8 cellular contexts compared by ENCODE assay signal in the genomic region with DNA sequence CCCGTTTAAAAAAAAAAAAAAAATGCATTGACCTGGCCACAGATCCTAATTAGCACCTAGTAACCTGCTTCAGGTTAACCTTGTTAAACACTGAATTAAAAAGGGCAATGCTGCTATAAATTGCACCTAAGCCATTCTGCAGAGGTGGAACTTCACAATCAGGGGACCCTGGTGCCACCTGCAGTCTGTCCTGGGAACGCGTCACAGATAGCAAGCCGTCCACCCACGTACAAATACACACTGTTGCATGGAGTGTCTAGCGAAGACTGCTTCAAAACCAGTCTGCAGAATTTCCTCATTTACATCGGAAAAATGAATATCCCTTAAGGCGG.
A peak's percentile ranks its signal among the peaks of the same experiment; 100 is the strongest.
DNase-seq lines count a peak whose midpoint lies in the region; TF ChIP-seq lines count a peak whose summit lies in the region.

No MANE protein-coding gene starts in this region.

- H3K4me3 ChIP-seq in HEK293 (ENCODE audit: low read depth, low read length), result peak overlapping the region; percentile 53
- peak overlapping the region; percentile 58 for H3K4me3 ChIP-seq in MG63
- peak overlapping the region; percentile 60 to 75 for H3K4me3 ChIP-seq in foreskin fibroblast (ENCODE audit: low read depth in 1 of 2, low read length in 2 of 2)
- peak overlapping the region; percentile 70 for H3K4me3 ChIP-seq in osteoblast (ENCODE audit: insufficient read depth, low read length)

- H3K27me3 ChIP-seq in MG63 (no peaks in the 10 kb centered on the region), osteoblast (ENCODE audit: insufficient read depth, low read length) (no peaks in the 10 kb centered on the region)

- H3K27me3 Mint-ChIP-seq in activated naive CD4-positive, alpha-beta T cell treated with anti-CD3 and anti-CD28 coated beads for 36 hours (ENCODE audit: low read depth), result peaks cover 39% of the 10 kb centered on the region
- H3K27me3 Mint-ChIP-seq in activated CD4-positive, alpha-beta T cell treated with anti-CD3 and anti-CD28 coated beads, Interleukin-2, amount 10 ng/mL, durations not matched to agents 24 days and 14 days, result peaks cover 55% of the 10 kb centered on the region

- TF ChIP-seq CTCF in HEK293 (tag by site-specific recombination; IDR thresholded peaks at IDR 0.05), result no peak
- peak; percentile 13 for TF ChIP-seq CTCF in foreskin fibroblast (IDR thresholded peaks at IDR 0.05; ENCODE audit: low read depth, low read length)
- TF ChIP-seq CTCF in osteoblast (IDR thresholded peaks at IDR 0.05; ENCODE audit: extremely low read depth, low read depth, low read length), result no peak

- no peaks in the 10 kb centered on the region for H4K20me1 ChIP-seq in osteoblast (ENCODE audit: insufficient read depth, low read length)

- H3K9me3 Mint-ChIP-seq in activated naive CD4-positive, alpha-beta T cell treated with anti-CD3 and anti-CD28 coated beads for 36 hours, result peaks cover 6% of the 10 kb centered on the region
- H3K9me3 Mint-ChIP-seq in activated CD4-positive, alpha-beta T cell treated with anti-CD3 and anti-CD28 coated beads, Interleukin-2, amount 10 ng/mL, durations not matched to agents 24 days and 14 days, result peaks cover 2% of the 10 kb centered on the region

- H3K4me1 ChIP-seq in HEK293 (ENCODE audit: control insufficient read depth, insufficient read depth, low read length) (no peaks in the 10 kb centered on the region; the same call in 1 of the 2 replicates), osteoblast (ENCODE audit: insufficient read depth, low read length) (peaks cover 20% of the 10 kb centered on the region)

- POLR2A ChIA-PET in HEK293 (lab: Yijun Ruan, JAX), result no interaction called here

- H3K36me3 ChIP-seq in HEK293 (ENCODE audit: control insufficient read depth in 2 of 2, insufficient read depth in 1 of 2, low read length in 2 of 2), result no peaks in the 10 kb centered on the region
- no peaks in the 10 kb centered on the region for H3K36me3 ChIP-seq in MG63
- H3K36me3 ChIP-seq in osteoblast (ENCODE audit: insufficient read depth, low read length), result no peaks in the 10 kb centered on the region

- peak; percentile 54 for DNase-seq in activated naive CD4-positive, alpha-beta T cell treated with anti-CD3 and anti-CD28 coated beads for 36 hours
- no peak for DNase-seq in activated naive CD4-positive, alpha-beta T cell (lab: John Stamatoyannopoulos, UW)
- DNase-seq in MG63 (no peak), foreskin fibroblast (no peak), osteoblast (ENCODE audit: insufficient read length, low spot score, missing footprints) (peak; percentile 81), germinal center (ENCODE audit: low spot score) (no peak)
- no peak for DNase-seq in activated CD4-positive, alpha-beta T cell treated with anti-CD3 and anti-CD28 coated beads, Interleukin-2, amount 10 ng/mL, durations not matched to agents 24 days and 14 days

- CTCF ChIA-PET in activated naive CD4-positive, alpha-beta T cell treated with anti-CD3 and anti-CD28 coated beads for 36 hours (lab: Charles Lee), result no interaction called here
- CTCF ChIA-PET in HEK293 (lab: Yijun Ruan, JAX), result no interaction called here

- peaks cover 9% of the 10 kb centered on the region for H3K4me1 Mint-ChIP-seq in activated naive CD4-positive, alpha-beta T cell treated with anti-CD3 and anti-CD28 coated beads for 36 hours (ENCODE audit: low read depth)
- H3K4me1 Mint-ChIP-seq in activated CD4-positive, alpha-beta T cell treated with anti-CD3 and anti-CD28 coated beads, Interleukin-2, amount 10 ng/mL, durations not matched to agents 24 days and 14 days, result peaks cover 13% of the 10 kb centered on the region

- H3K4me2 ChIP-seq in osteoblast (ENCODE audit: insufficient read depth, low read length), result peak overlapping the region; percentile 95

- intact Hi-C loops in activated naive CD4-positive, alpha-beta T cell treated with anti-CD3 and anti-CD28 coated beads for 36 hours (cut with micrococcal nuclease), result loop anchor here (1.0 to 2.0 kb wide), 7 partner anchors 275 to 1222 kb away; a partner anchor contains a TSS
- intact Hi-C loops in activated CD4-positive, alpha-beta T cell treated with anti-CD3 and anti-CD28 coated beads, Interleukin-2, amount 10 ng/mL, durations not matched to agents 24 days and 14 days (cut with micrococcal nuclease), result loop anchor here (1.0 to 10.0 kb wide), 3 partner anchors 287 to 830 kb away; a partner anchor contains a TSS

- no peaks in the 10 kb centered on the region for H3K36me3 Mint-ChIP-seq in activated naive CD4-positive, alpha-beta T cell treated with anti-CD3 and anti-CD28 coated beads for 36 hours (ENCODE audit: low read depth)
- peaks cover 2% of the 10 kb centered on the region for H3K36me3 Mint-ChIP-seq in activated CD4-positive, alpha-beta T cell treated with anti-CD3 and anti-CD28 coated beads, Interleukin-2, amount 10 ng/mL, durations not matched to agents 24 days and 14 days (ENCODE audit: low read depth)

- peak overlapping the region; percentile 59 for H3K27ac Mint-ChIP-seq in activated naive CD4-positive, alpha-beta T cell treated with anti-CD3 and anti-CD28 coated beads for 36 hours
- H3K27ac Mint-ChIP-seq in activated CD4-positive, alpha-beta T cell treated with anti-CD3 and anti-CD28 coated beads, Interleukin-2, amount 10 ng/mL, durations not matched to agents 24 days and 14 days, result peak overlapping the region; percentile 82

- H3K79me2 ChIP-seq in osteoblast (ENCODE audit: insufficient read depth, low read length), result no peaks in the 10 kb centered on the region

- H3K9me3 ChIP-seq in HEK293 (ENCODE audit: control insufficient read depth, insufficient read depth, low read depth, low read length) (no peaks in the 10 kb centered on the region), MG63 (no peaks in the 10 kb centered on the region), osteoblast (ENCODE audit: low read depth, low read length) (no peaks in the 10 kb centered on the region)

- peak overlapping the region; percentile 12; the same call in 1 of the 2 replicates for H3K27ac ChIP-seq in HEK293 (ENCODE audit: extremely low read depth, low read depth, low read length)
- H3K27ac ChIP-seq in osteoblast (ENCODE audit: low read depth, low read length), result peak overlapping the region; percentile 13

- H2AFZ ChIP-seq in osteoblast (ENCODE audit: low read length), result peak overlapping the region; percentile 69

- peak overlapping the region; percentile 73 for H3K4me3 Mint-ChIP-seq in activated naive CD4-positive, alpha-beta T cell treated with anti-CD3 and anti-CD28 coated beads for 36 hours
- H3K4me3 Mint-ChIP-seq in activated CD4-positive, alpha-beta T cell treated with anti-CD3 and anti-CD28 coated beads, Interleukin-2, amount 10 ng/mL, durations not matched to agents 24 days and 14 days, result peak overlapping the region; percentile 84

TF ChIP-seq in HEK293, 187 proteins besides CTCF, POLR2A, EP300 and RAD21 (continues in another document):
- no peak for TF ChIP-seq EGR2 (tag by site-specific recombination; IDR thresholded peaks at IDR 0.05; ENCODE audit: low read depth)
- no peak for TF ChIP-seq ZBTB20 (tag by site-specific recombination; IDR thresholded peaks at IDR 0.05)
- TF ChIP-seq, protein P1, sequence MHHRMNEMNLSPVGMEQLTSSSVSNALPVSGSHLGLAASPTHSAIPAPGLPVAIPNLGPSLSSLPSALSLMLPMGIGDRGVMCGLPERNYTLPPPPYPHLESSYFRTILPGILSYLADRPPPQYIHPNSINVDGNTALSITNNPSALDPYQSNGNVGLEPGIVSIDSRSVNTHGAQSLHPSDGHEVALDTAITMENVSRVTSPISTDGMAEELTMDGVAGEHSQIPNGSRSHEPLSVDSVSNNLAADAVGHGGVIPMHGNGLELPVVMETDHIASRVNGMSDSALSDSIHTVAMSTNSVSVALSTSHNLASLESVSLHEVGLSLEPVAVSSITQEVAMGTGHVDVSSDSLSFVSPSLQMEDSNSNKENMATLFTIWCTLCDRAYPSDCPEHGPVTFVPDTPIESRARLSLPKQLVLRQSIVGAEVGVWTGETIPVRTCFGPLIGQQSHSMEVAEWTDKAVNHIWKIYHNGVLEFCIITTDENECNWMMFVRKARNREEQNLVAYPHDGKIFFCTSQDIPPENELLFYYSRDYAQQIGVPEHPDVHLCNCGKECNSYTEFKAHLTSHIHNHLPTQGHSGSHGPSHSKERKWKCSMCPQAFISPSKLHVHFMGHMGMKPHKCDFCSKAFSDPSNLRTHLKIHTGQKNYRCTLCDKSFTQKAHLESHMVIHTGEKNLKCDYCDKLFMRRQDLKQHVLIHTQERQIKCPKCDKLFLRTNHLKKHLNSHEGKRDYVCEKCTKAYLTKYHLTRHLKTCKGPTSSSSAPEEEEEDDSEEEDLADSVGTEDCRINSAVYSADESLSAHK (tag by site-specific recombination; IDR thresholded peaks at IDR 0.05), result no peak
- no peak for TF ChIP-seq ZNF664 (tag by site-specific recombination; IDR thresholded peaks at IDR 0.05)
- no peak for TF ChIP-seq ZXDB (tag by site-specific recombination; IDR thresholded peaks at IDR 0.05)
- no peak for TF ChIP-seq ZNF221 (tag by site-specific recombination; IDR thresholded peaks at IDR 0.05; ENCODE audit: borderline replicate concordance)
- TF ChIP-seq ZNF654 (tag by site-specific recombination; IDR thresholded peaks at IDR 0.05; ENCODE audit: low read depth), result peak; percentile 41
- TF ChIP-seq, protein P2, sequence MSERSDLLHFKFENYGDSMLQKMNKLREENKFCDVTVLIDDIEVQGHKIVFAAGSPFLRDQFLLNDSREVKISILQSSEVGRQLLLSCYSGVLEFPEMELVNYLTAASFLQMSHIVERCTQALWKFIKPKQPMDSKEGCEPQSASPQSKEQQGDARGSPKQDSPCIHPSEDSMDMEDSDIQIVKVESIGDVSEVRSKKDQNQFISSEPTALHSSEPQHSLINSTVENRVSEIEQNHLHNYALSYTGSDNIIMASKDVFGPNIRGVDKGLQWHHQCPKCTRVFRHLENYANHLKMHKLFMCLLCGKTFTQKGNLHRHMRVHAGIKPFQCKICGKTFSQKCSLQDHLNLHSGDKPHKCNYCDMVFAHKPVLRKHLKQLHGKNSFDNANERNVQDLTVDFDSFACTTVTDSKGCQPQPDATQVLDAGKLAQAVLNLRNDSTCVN (tag by site-specific recombination; optimal IDR thresholded peaks at IDR 0.05), result no peak
- TF ChIP-seq, protein P3, sequence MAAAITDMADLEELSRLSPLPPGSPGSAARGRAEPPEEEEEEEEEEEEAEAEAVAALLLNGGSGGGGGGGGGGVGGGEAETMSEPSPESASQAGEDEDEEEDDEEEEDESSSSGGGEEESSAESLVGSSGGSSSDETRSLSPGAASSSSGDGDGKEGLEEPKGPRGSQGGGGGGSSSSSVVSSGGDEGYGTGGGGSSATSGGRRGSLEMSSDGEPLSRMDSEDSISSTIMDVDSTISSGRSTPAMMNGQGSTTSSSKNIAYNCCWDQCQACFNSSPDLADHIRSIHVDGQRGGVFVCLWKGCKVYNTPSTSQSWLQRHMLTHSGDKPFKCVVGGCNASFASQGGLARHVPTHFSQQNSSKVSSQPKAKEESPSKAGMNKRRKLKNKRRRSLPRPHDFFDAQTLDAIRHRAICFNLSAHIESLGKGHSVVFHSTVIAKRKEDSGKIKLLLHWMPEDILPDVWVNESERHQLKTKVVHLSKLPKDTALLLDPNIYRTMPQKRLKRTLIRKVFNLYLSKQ (tag by site-specific recombination; IDR thresholded peaks at IDR 0.05; ENCODE audit: borderline replicate concordance), result no peak

Comparison
In these comparisons a context has a peak if more than half of its experiments do, and no peak if none do; other contexts are left out.
1. DNase-seq: peak in activated naive CD4-positive, alpha-beta T cell treated with anti-CD3 and anti-CD28 coated beads for 36 hours (single experiment) and osteoblast (single experiment); none in activated naive CD4-positive, alpha-beta T cell (0 of 4), MG63 (single experiment), activated CD4-positive, alpha-beta T cell treated with anti-CD3 and anti-CD28 coated beads, Interleukin-2, amount 10 ng/mL, durations not matched to agents 24 days and 14 days (single experiment), foreskin fibroblast (0 of 2) and germinal center (single experiment).
2. Peak in every context shown above with its lines, with median percentiles within 50 percentile points of each other: H3K4me3 ChIP-seq.